ENCODE assay signal across 18 cellular contexts in the genomic region with DNA sequence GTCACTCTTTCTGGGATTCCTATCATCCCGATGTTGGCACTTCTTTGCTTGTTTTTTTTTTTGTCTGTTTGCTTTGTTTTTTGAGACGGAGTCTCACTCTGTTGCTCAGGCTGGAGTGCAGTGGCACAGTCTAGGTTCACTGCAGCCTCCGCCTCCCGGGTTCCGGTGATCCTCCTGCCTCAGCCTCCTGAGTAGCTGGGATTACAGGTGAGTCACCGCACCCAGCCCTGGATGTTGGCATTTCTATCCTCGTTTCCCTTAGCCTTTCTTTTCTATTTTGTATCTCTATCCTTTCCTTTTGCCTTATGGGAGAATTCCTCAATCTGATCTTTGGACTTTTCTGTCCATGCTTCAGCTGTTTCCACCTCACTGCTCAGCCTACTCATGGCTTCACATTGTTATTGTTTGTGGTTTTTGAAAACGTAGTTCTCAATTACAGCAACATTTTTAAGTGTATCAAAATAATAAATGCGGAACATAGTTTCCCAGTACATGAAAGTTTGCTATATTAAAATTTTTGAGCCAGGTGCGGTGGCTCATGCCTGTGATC.
DNase-seq lines count a peak whose midpoint lies in the region; ATAC-seq lines count a peak whose summit lies in the region.
"Had no signal": no experiment of that assay in that cellular context is flagged by ENCODE, and none has a peak within 500 bp of the region (broad histone marks: within the 10 kb centered on the region; RNA-seq: fewer than 3 reads in every experiment).

No MANE protein-coding gene starts in this region.

- no peaks in the 10 kb centered on the region for H3K36me3 Mint-ChIP-seq in activated T-cell treated with anti-CD3 and anti-CD28 coated beads, Interleukin-2, amount 50 U/mL, for 24 hours (ENCODE audit: low read depth)
- H3K36me3 Mint-ChIP-seq: CD14-positive monocyte, IgD-negative memory B cell had no signal

- peaks cover 15% of the 10 kb centered on the region for H3K27me3 Mint-ChIP-seq in activated T-cell treated with anti-CD3 and anti-CD28 coated beads, Interleukin-2, amount 50 U/mL, for 24 hours
- H3K27me3 Mint-ChIP-seq: IgD-negative memory B cell had no signal

- no peak overlapping the region for H3K4me3 Mint-ChIP-seq in activated T-cell treated with anti-CD3 and anti-CD28 coated beads, Interleukin-2, amount 50 U/mL, for 24 hours
- H3K4me3 Mint-ChIP-seq: CD14-positive monocyte, HFFc6, IgD-negative memory B cell had no signal

- no peak for ATAC-seq in HG02763 (IDR thresholded peaks at IDR 0.05; ENCODE audit: unreplicated experiment)
- ATAC-seq: A549 had no signal

- H3K27ac Mint-ChIP-seq in activated T-cell treated with anti-CD3 and anti-CD28 coated beads, Interleukin-2, amount 50 U/mL, for 24 hours = no peak overlapping the region
- H3K27ac Mint-ChIP-seq: HFFc6, IgD-negative memory B cell had no signal

- DNase-seq in HuH-7 (ENCODE audit: low spot score) (peak; percentile 52), astrocyte of the hippocampus (ENCODE audit: low read depth, low spot score) (peak; percentile 26), islet precursor cell (peak; percentile 9), renal cortical epithelial cell (ENCODE audit: low read depth) (peak; percentile 89), NCI-H1417 treated with DMSO at 0.1 percent for 48 hours (lab: John Stamatoyannopoulos, UW) (no peak)
- no peak for DNase-seq in activated T-cell treated with anti-CD3 and anti-CD28 coated beads, Interleukin-2, amount 50 U/mL, for 24 hours
- DNase-seq: AML-193, DMS153, HFFc6, Kasumi-1, NCI-H187 treated with DMSO at 0.1 percent for 48 hours, NCI-H2171 treated with DMSO at 0.1 percent for 48 hours, NCI-H748 treated with DMSO at 0.1 percent for 48 hours, OCI-M1 had no signal

- no peaks in the 10 kb centered on the region for H3K9me3 Mint-ChIP-seq in activated T-cell treated with anti-CD3 and anti-CD28 coated beads, Interleukin-2, amount 50 U/mL, for 24 hours
- H3K9me3 Mint-ChIP-seq: HFFc6, IgD-negative memory B cell had no signal

- no peaks in the 10 kb centered on the region for H3K4me1 Mint-ChIP-seq in activated T-cell treated with anti-CD3 and anti-CD28 coated beads, Interleukin-2, amount 50 U/mL, for 24 hours (ENCODE audit: low read depth)

Comparison
In these comparisons a context has a peak if more than half of its experiments do, and no peak if none do; other contexts are left out.
1. DNase-seq: peak in HuH-7 (single experiment), astrocyte of the hippocampus (single experiment), islet precursor cell (single experiment) and renal cortical epithelial cell (single experiment); none in NCI-H1417 treated with DMSO at 0.1 percent for 48 hours (single experiment) and activated T-cell treated with anti-CD3 and anti-CD28 coated beads, Interleukin-2, amount 50 U/mL, for 24 hours (single experiment).